In genomic region chr9:12539602-12540001, GRCh38 we compare ENCODE assay signal across 11 cellular contexts.
"Had no signal": no experiment of that assay in that cellular context is flagged by ENCODE, and none has a peak within 500 bp of the region (broad histone marks: within the 10 kb centered on the region; RNA-seq: fewer than 3 reads in every experiment).

No MANE protein-coding gene starts in this region.

- ATAC-seq: activated CD4-positive, alpha-beta T cell treated with anti-CD3 and anti-CD28 coated beads for 36 hours; effector memory CD8-positive, alpha-beta T cell; T-cell had no signal

- H3K4me3 ChIP-seq: esophagus squamous epithelium, SK-N-MC had no signal

- H3K9me3 ChIP-seq: esophagus squamous epithelium had no signal

- DNase-seq: activated CD4-positive, alpha-beta T cell treated with anti-CD3 and anti-CD28 coated beads for 36 hours; activated CD4-positive, alpha-beta T cell treated with anti-CD3 and anti-CD28 coated beads, Interleukin-2, amount 50 U/mL, for 48 hours; activated gamma-delta T cell; effector memory CD8-positive, alpha-beta T cell; esophagus squamous epithelium; foreskin fibroblast; nephron progenitor cell; occipital lobe; T-cell had no signal

- H3K27ac ChIP-seq: esophagus squamous epithelium, SK-N-MC had no signal

- H3K36me3 ChIP-seq: esophagus squamous epithelium had no signal

- H3K4me1 ChIP-seq: esophagus squamous epithelium had no signal

- FAIRE-seq: astrocyte had no signal

- H3K27me3 ChIP-seq: esophagus squamous epithelium had no signal
